In the genomic region with DNA sequence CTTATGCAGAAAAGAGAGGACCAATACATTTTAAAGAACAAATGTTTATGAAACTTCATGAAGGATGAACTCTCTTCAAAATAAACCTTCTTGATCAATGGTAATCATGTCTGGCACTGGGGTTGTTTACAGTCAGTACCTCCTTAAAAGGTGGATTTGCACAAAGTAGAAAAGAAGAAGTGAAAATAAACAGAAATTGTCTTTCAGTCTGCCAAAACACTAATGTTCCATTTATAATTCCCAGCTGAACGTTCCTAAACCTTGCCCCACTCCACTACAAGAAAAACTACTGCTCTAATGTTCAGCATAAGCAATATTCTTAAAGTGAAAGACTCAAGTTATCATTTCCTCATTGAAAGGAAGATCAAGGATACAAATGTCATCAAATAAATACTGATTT, we compare ENCODE assay signal across 16 cellular contexts.
DNase-seq lines count a peak whose midpoint lies in the region; ATAC-seq and TF ChIP-seq lines count a peak whose summit lies in the region.
"Had no signal": no experiment of that assay in that cellular context is flagged by ENCODE, and none has a peak within 500 bp of the region (broad histone marks: within the 10 kb centered on the region; RNA-seq: fewer than 3 reads in every experiment).

No MANE protein-coding gene starts in this region.

- H3K27ac ChIP-seq in GM23338 (ENCODE audit: low read depth) (no peak overlapping the region), epithelial cell of prostate (peak overlapping the region; percentile 49), gastrocnemius medialis (peak overlapping the region in 3 of 4 donors; percentile 15 to 21 (median 20))
- H3K27ac ChIP-seq: WERI-Rb-1 had no signal

- H3K4me1 ChIP-seq in GM23338 (ENCODE audit: insufficient read depth) (no peaks in the 10 kb centered on the region), gastrocnemius medialis (peaks cover 22 to 25% of the 10 kb centered on the region in 2 donors)

- no peak overlapping the region for H2AFZ ChIP-seq in GM23338

- H3K4me3 Mint-ChIP-seq in GM23338 = no peak overlapping the region
- H3K4me3 Mint-ChIP-seq in activated T-cell treated with anti-CD3 and anti-CD28 coated beads, Interleukin-2, amount 50 U/mL, for 24 hours = no peak overlapping the region
- H3K4me3 Mint-ChIP-seq: CD8-positive, alpha-beta T cell; neural crest cell had no signal

- peaks cover 88% of the 10 kb centered on the region for H3K79me2 ChIP-seq in GM23338 (replicated peaks; ENCODE audit: insufficient read depth)

- H3K27me3 Mint-ChIP-seq in GM23338 (ENCODE audit: insufficient read depth, low read depth, poor library complexity) = peaks cover 2% of the 10 kb centered on the region
- H3K27me3 Mint-ChIP-seq in activated T-cell treated with anti-CD3 and anti-CD28 coated beads, Interleukin-2, amount 50 U/mL, for 24 hours = no peaks in the 10 kb centered on the region

- H3K4me2 ChIP-seq in GM23338 = no peak overlapping the region

- no peak for ATAC-seq in GM23338
- no peak for ATAC-seq in gastrocnemius medialis
- no peak for ATAC-seq in GM21526 (IDR thresholded peaks at IDR 0.05; ENCODE audit: low FRiP score, unreplicated experiment)
- ATAC-seq: CD8-positive, alpha-beta T cell had no signal

- H3K9me3 Mint-ChIP-seq in GM23338 = peaks cover 8% of the 10 kb centered on the region; the same call in 2 of the 3 replicates
- no peaks in the 10 kb centered on the region for H3K9me3 Mint-ChIP-seq in activated T-cell treated with anti-CD3 and anti-CD28 coated beads, Interleukin-2, amount 50 U/mL, for 24 hours
- H3K9me3 Mint-ChIP-seq: CD8-positive, alpha-beta T cell had no signal

- in situ Hi-C loops in gastrocnemius medialis (cut with MboI; ENCODE audit: low sequenced_read_pairs in 4 of 4) = no loop called here

- no peaks in the 10 kb centered on the region for H3F3A ChIP-seq in GM23338 (replicated peaks; ENCODE audit: low read depth)

- H3K36me3 ChIP-seq in GM23338 (ENCODE audit: insufficient read depth) = peaks cover 4% of the 10 kb centered on the region; the same call in 1 of the 2 replicates
- no peaks in the 10 kb centered on the region for H3K36me3 ChIP-seq in gastrocnemius medialis
- H3K36me3 ChIP-seq: thoracic aorta had no signal

- no peak for TF ChIP-seq POLR2A in gastrocnemius medialis (IDR thresholded peaks at IDR 0.05)

- H3K36me3 Mint-ChIP-seq in GM23338 (ENCODE audit: low read depth) = peaks cover 38% of the 10 kb centered on the region; the same call in 2 of the 3 replicates
- peaks cover 66% of the 10 kb centered on the region for H3K36me3 Mint-ChIP-seq in activated T-cell treated with anti-CD3 and anti-CD28 coated beads, Interleukin-2, amount 50 U/mL, for 24 hours (ENCODE audit: low read depth)

- H3K4me3 ChIP-seq in GM23338 (no peak overlapping the region), gastrocnemius medialis (peak overlapping the region in 1 of 4 donors; percentile 12)
- H3K4me3 ChIP-seq: thoracic aorta had no signal

- H3K4me1 Mint-ChIP-seq in GM23338 = peaks cover 13% of the 10 kb centered on the region
- H3K4me1 Mint-ChIP-seq in activated T-cell treated with anti-CD3 and anti-CD28 coated beads, Interleukin-2, amount 50 U/mL, for 24 hours (ENCODE audit: low read depth) = peaks cover 6% of the 10 kb centered on the region

- no peaks in the 10 kb centered on the region for H3K9me2 ChIP-seq in GM23338 (ENCODE audit: insufficient read depth)

- H3K27ac Mint-ChIP-seq in GM23338 = peak overlapping the region; percentile 55; the same call in 1 of the 2 replicates
- H3K27ac Mint-ChIP-seq in activated T-cell treated with anti-CD3 and anti-CD28 coated beads, Interleukin-2, amount 50 U/mL, for 24 hours = no peak overlapping the region
- H3K27ac Mint-ChIP-seq: CD8-positive, alpha-beta T cell had no signal

- TF ChIP-seq CTCF in GM23338 (conservative IDR thresholded peaks at IDR 0.05; ENCODE audit: low read depth in 2 of 2) (no peak), gastrocnemius medialis (IDR thresholded peaks at IDR 0.05 in 4 of 5, conservative IDR thresholded peaks at IDR 0.05 in 1 of 5) (no peak), GM20000 (IDR thresholded peaks at IDR 0.05; ENCODE audit: extremely low read depth, missing control alignments) (no peak)

- H3K27me3 ChIP-seq in GM23338 (ENCODE audit: insufficient read depth) = no peaks in the 10 kb centered on the region
- H3K27me3 ChIP-seq in gastrocnemius medialis = no peaks in the 10 kb centered on the region

- no peak for DNase-seq in GM23338 (ENCODE audit: low spot score)
- peak; percentile 65 for DNase-seq in RPMI8226
- no peak for DNase-seq in epithelial cell of prostate (ENCODE audit: low read depth, low spot score)
- DNase-seq in gastrocnemius medialis = no peak
- DNase-seq in stimulated activated CD4-positive, alpha-beta T cell treated with anti-CD3 and anti-CD28 coated beads, Interleukin-4, amount 100 ng/mL, for 4 hours = no peak
- no peak for DNase-seq in GM20000 (ENCODE audit: low spot score)
- DNase-seq in activated T-cell treated with anti-CD3 and anti-CD28 coated beads, Interleukin-2, amount 50 U/mL, for 24 hours = no peak
- DNase-seq: CD8-positive, alpha-beta T cell; GDM1; kidney; NCI-H1417 treated with DMSO at 0.1 percent for 48 hours; NCI-H510A; WERI-Rb-1 had no signal

- peaks cover 21% of the 10 kb centered on the region for H4K20me1 ChIP-seq in GM23338 (replicated peaks; ENCODE audit: insufficient read depth)

- intact Hi-C loops in gastrocnemius medialis (cut with DNase I; ENCODE audit: low total_unique reads) = no loop called here

- no peaks in the 10 kb centered on the region for H3K9me3 ChIP-seq in gastrocnemius medialis
- H3K9me3 ChIP-seq: thoracic aorta had no signal

TF ChIP-seq in GM23338, 12 proteins besides CTCF, POLR2A, EP300 and RAD21 (continues in another document):
- TF ChIP-seq REST (IDR thresholded peaks at IDR 0.05; ENCODE audit: unreplicated experiment) (no peak), NANOG (IDR thresholded peaks at IDR 0.05; ENCODE audit: borderline replicate concordance) (no peak), STAT1 (IDR thresholded peaks at IDR 0.05; ENCODE audit: unreplicated experiment) (no peak), ZNF114 (CRISPR knock-in tag; IDR thresholded peaks at IDR 0.05) (no peak), ZNF331 (CRISPR knock-in tag; IDR thresholded peaks at IDR 0.05; ENCODE audit: low read depth) (no peak), EZH2 (IDR thresholded peaks at IDR 0.05; ENCODE audit: low read depth, unreplicated experiment) (no peak)
